Comparison of ENCODE assay signal across 8 cellular contexts in genomic region chr9:129110740-129111142, GRCh38. TPM values are rescaled to one million over a fixed set of nuclear protein-coding genes. Genes with fewer than 3 reads are reported as not detected.
DNase-seq lines count a peak whose midpoint lies in the region; TF ChIP-seq lines count a peak whose summit lies in the region.

Gene CRAT, minus strand, starts transcription at chr9:129110793. Its CDS starts 284 bp downstream, at chr9:129110509.

- H3K9me3 ChIP-seq in H9 (ENCODE audit: control insufficient read depth, low read depth, low read length): no peaks in the 10 kb centered on the region
- H3K9me3 ChIP-seq in MG63: no peaks in the 10 kb centered on the region
- H3K9me3 ChIP-seq in neural cell (ENCODE audit: low read length): no peaks in the 10 kb centered on the region

- H3K27me3 Mint-ChIP-seq in H9 (ENCODE audit: low read depth): peaks cover 26% of the 10 kb centered on the region
- H3K27me3 Mint-ChIP-seq in stimulated activated naive CD8-positive, alpha-beta T cell treated with anti-CD3 and anti-CD28 coated beads, Interleukin-15, Interleukin-2, amounts not matched to agents 100 ng/mL and 50 ng/mL, for 24 hours: no peaks in the 10 kb centered on the region

- no peak for TF ChIP-seq CTCF in H9 (conservative IDR thresholded peaks at IDR 0.05)
- TF ChIP-seq CTCF in neural cell (IDR thresholded peaks at IDR 0.05; ENCODE audit: poor library complexity, severe bottlenecking): no peak

- H2BK12ac ChIP-seq in H9 (ENCODE audit: insufficient read length, low read depth, low read length): no peak within 1 kb of the TSS

- H3T11ph ChIP-seq in H9 (ENCODE audit: low read length): no peak within 1 kb of the TSS

- H3K56ac ChIP-seq in H9 (ENCODE audit: insufficient read length, low read depth, low read length): no peak within 1 kb of the TSS

- H2AK5ac ChIP-seq in H9 (ENCODE audit: insufficient read length, low read length): no peak within 1 kb of the TSS

- DNase-seq in ELR (ENCODE audit: low read depth): peak; percentile 95
- DNase-seq in H9: peak; percentile 97
- DNase-seq in MG63: peak; percentile 96
- DNase-seq in SHP77 treated with DMSO at 0.1 percent for 48 hours (lab: John Stamatoyannopoulos, UW): peak; percentile 80
- DNase-seq in activated gamma-delta T cell treated with Interleukin-2 at 50 U/mL for 16 hours: peak; percentile 97
- DNase-seq in fibroblast of the conjunctiva (ENCODE audit: low read depth): peak; percentile 92

- H4K20me1 ChIP-seq in H9 (ENCODE audit: control insufficient read depth, insufficient read depth, insufficient read length) (no peaks in the 10 kb centered on the region), neural cell (ENCODE audit: insufficient read depth) (no peaks in the 10 kb centered on the region)

- no peak for TF ChIP-seq EP300 in neural cell (conservative IDR thresholded peaks at IDR 0.05; ENCODE audit: poor library complexity, severe bottlenecking)

- no peaks in the 10 kb centered on the region for H3K79me1 ChIP-seq in H9 (ENCODE audit: insufficient read depth, low read depth, low read length, poor library complexity, severe bottlenecking)

- H3F3A ChIP-seq in neural cell (ENCODE audit: insufficient read depth, low read length, poor library complexity, severe bottlenecking): no peaks in the 10 kb centered on the region

- H3K9me3 Mint-ChIP-seq in H9: no peaks in the 10 kb centered on the region
- no peaks in the 10 kb centered on the region for H3K9me3 Mint-ChIP-seq in stimulated activated naive CD8-positive, alpha-beta T cell treated with anti-CD3 and anti-CD28 coated beads, Interleukin-15, Interleukin-2, amounts not matched to agents 100 ng/mL and 50 ng/mL, for 24 hours

- H3K4me2 ChIP-seq in H9 (ENCODE audit: insufficient read depth, insufficient read length, low read length) (peak within 1 kb of the TSS; percentile 85), neural cell (ENCODE audit: low read length) (peak within 1 kb of the TSS; percentile 55)

- peak within 1 kb of the TSS; percentile 98 to 99 (median 98) for H3K27ac Mint-ChIP-seq in H9
- H3K27ac Mint-ChIP-seq in stimulated activated naive CD8-positive, alpha-beta T cell treated with anti-CD3 and anti-CD28 coated beads, Interleukin-15, Interleukin-2, amounts not matched to agents 100 ng/mL and 50 ng/mL, for 24 hours: peak within 1 kb of the TSS; percentile 95

- TF ChIP-seq RAD21 in neural cell (conservative IDR thresholded peaks at IDR 0.05): no peak

- H3K9ac ChIP-seq in H9 (ENCODE audit: extremely low read depth, insufficient read length, low read length) (peak within 1 kb of the TSS; percentile 82), neural cell (ENCODE audit: low read length) (peak within 1 kb of the TSS; percentile 92)

- H3K36me3 ChIP-seq in MG63: no peaks in the 10 kb centered on the region; the same call in 1 of the 2 replicates
- H3K36me3 ChIP-seq in neural cell (ENCODE audit: insufficient read depth, low read length): no peaks in the 10 kb centered on the region

- H3K18ac ChIP-seq in H9 (ENCODE audit: insufficient read length, low read depth, low read length): peak within 1 kb of the TSS; percentile 85

- peak within 1 kb of the TSS; percentile 86 for H3K4me3 ChIP-seq in MG63
- peak within 1 kb of the TSS; percentile 96 for H3K4me3 ChIP-seq in neural cell (ENCODE audit: low read length)

- H3K4me1 Mint-ChIP-seq in H9: peaks cover 12 to 21% of the 10 kb centered on the region in 2 experiments
- peaks cover 38% of the 10 kb centered on the region for H3K4me1 Mint-ChIP-seq in stimulated activated naive CD8-positive, alpha-beta T cell treated with anti-CD3 and anti-CD28 coated beads, Interleukin-15, Interleukin-2, amounts not matched to agents 100 ng/mL and 50 ng/mL, for 24 hours (ENCODE audit: low read depth)

- H2BK20ac ChIP-seq in H9 (ENCODE audit: low read depth, low read length, poor library complexity, severe bottlenecking): no peak within 1 kb of the TSS

- H3K27ac ChIP-seq in H9 (ENCODE audit: insufficient read length, low read depth, low read length) (no peak within 1 kb of the TSS), neural cell (ENCODE audit: low read length) (peak within 1 kb of the TSS; percentile 93)

- peaks cover 0 to 4% (median 0%) of the 10 kb centered on the region in 3 experiments; a peak in 1 of 7 replicates for H3K36me3 Mint-ChIP-seq in H9 (ENCODE audit: insufficient read depth in 1 of 3, low read depth in 3 of 3)
- H3K36me3 Mint-ChIP-seq in stimulated activated naive CD8-positive, alpha-beta T cell treated with anti-CD3 and anti-CD28 coated beads, Interleukin-15, Interleukin-2, amounts not matched to agents 100 ng/mL and 50 ng/mL, for 24 hours (ENCODE audit: low read depth): no peaks in the 10 kb centered on the region

- no peak within 1 kb of the TSS for H4K5ac ChIP-seq in H9 (ENCODE audit: insufficient read length, low read depth, low read length)

- H2BK15ac ChIP-seq in H9 (ENCODE audit: low read depth, low read length): no peak within 1 kb of the TSS

- H3K4me3 Mint-ChIP-seq in H9: peak within 1 kb of the TSS; percentile 94 to 98
- peak within 1 kb of the TSS; percentile 87 for H3K4me3 Mint-ChIP-seq in stimulated activated naive CD8-positive, alpha-beta T cell treated with anti-CD3 and anti-CD28 coated beads, Interleukin-15, Interleukin-2, amounts not matched to agents 100 ng/mL and 50 ng/mL, for 24 hours

- no peaks in the 10 kb centered on the region for H3K9me2 ChIP-seq in neural cell (ENCODE audit: insufficient read depth, low read length)

- H3K23me2 ChIP-seq in H9 (ENCODE audit: insufficient read length, low read depth, low read length, poor library complexity, severe bottlenecking): peaks cover 12% of the 10 kb centered on the region

- peaks cover 4% of the 10 kb centered on the region; the same call in 1 of the 2 replicates for H3K79me2 ChIP-seq in H9 (ENCODE audit: insufficient read depth, low read length)
- H3K79me2 ChIP-seq in neural cell (replicated peaks; ENCODE audit: insufficient read depth, low read length): peaks cover 11% of the 10 kb centered on the region

- no peak within 1 kb of the TSS for H4K91ac ChIP-seq in H9 (ENCODE audit: insufficient read length, low read depth, low read length)

- H2AFZ ChIP-seq in H9 (ENCODE audit: low read length) (no peak within 1 kb of the TSS), neural cell (ENCODE audit: low read depth, low read length) (peak within 1 kb of the TSS; percentile 98)

- no CpG with 5 or more reads among the region's 28 CpGs for WGBS in H9 (ENCODE audit: extremely low coverage, insufficient read length, low lambda C conversion rate)

- H3K14ac ChIP-seq in H9 (ENCODE audit: insufficient read depth, low read length): peak within 1 kb of the TSS; percentile 86

- no peak within 1 kb of the TSS for H3K23ac ChIP-seq in H9 (ENCODE audit: insufficient read length, low read depth, low read length)

- H4K8ac ChIP-seq in H9 (replicated peaks; ENCODE audit: insufficient read length, low read depth, low read length): no peak within 1 kb of the TSS

- no peak within 1 kb of the TSS for H2BK120ac ChIP-seq in H9 (ENCODE audit: low read depth, low read length, poor library complexity, severe bottlenecking)

- no peaks in the 10 kb centered on the region; the same call in 1 of the 2 replicates for H3K27me3 ChIP-seq in H9 (ENCODE audit: insufficient read depth, low read length)
- no peaks in the 10 kb centered on the region for H3K27me3 ChIP-seq in MG63
- H3K27me3 ChIP-seq in neural cell (ENCODE audit: insufficient read depth, low read depth, low read length): no peaks in the 10 kb centered on the region

- H3K4me1 ChIP-seq in H9 (ENCODE audit: insufficient read depth, low read length): no peaks in the 10 kb centered on the region

- H3K4ac ChIP-seq in H9 (ENCODE audit: low read depth, low read length): no peak within 1 kb of the TSS

- no peak within 1 kb of the TSS for H2BK5ac ChIP-seq in H9 (ENCODE audit: insufficient read length, low read length)

TF ChIP-seq in neural cell, 6 proteins besides CTCF, POLR2A, EP300 and RAD21:
- TF ChIP-seq TAF1 (IDR thresholded peaks at IDR 0.05; ENCODE audit: low read depth) (peak; percentile 42), SMC3 (conservative IDR thresholded peaks at IDR 0.05; ENCODE audit: poor library complexity) (no peak), MXI1 (conservative IDR thresholded peaks at IDR 0.05; ENCODE audit: poor library complexity, severe bottlenecking) (no peak), EZH2 (IDR thresholded peaks at IDR 0.05; ENCODE audit: borderline replicate concordance, insufficient read depth, low read length, poor library complexity, severe bottlenecking) (no peak), POLR2AphosphoS5 (IDR thresholded peaks at IDR 0.05) (peak; percentile 61)

RNA-seq across cellular contexts. Expression of gene CRAT, which starts in this region (rescaled TPM):
- 15.0 and 15.7 TPM in 2 replicates for total RNA-seq in H9 (2021)
- 16.3 and 17.5 TPM in 2 replicates for total RNA-seq in MG63 (2014; rRNA removed; shearing (Covaris generic); ENCODE audit: low replicate concordance)
- polyA plus RNA-seq in neural cell: 14.3 and 21.2 TPM in 2 replicates
- polyA minus RNA-seq in neural cell: 17.5 and 19.3 TPM in 2 replicates
